30 cellular contexts compared by ENCODE assay signal in the genomic region with DNA sequence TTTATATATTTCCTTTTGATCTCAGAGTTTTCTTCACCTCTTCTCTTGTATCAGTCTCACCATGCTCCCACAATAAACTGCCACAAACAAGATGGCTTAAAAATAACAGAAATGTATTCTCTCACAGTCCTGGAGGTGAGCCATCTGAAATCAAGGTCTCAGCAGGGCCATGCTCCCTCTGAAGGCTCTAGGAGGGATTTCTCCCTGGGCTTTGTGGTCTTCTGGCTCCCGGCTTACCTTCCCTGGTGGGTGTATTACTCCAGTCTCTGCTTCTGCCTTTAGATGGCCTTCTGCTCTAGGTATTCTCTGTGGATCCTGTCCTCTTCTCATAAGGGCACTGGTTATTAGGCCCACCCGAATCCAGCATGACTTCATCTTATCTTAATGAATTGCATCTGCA.
"Had no signal": no experiment of that assay in that cellular context is flagged by ENCODE, and none has a peak within 500 bp of the region (broad histone marks: within the 10 kb centered on the region; RNA-seq: fewer than 3 reads in every experiment).

No MANE protein-coding gene starts in this region.

- H3K79me2 ChIP-seq: parathyroid adenoma had no signal

- H3K4me1 Mint-ChIP-seq: immature natural killer cell; mesothelial cell of epicardium; naive B cell; natural killer cell; nephron progenitor cell; neural progenitor cell; stimulated activated memory B cell treated with anti-CD40 and anti-IgM and Interleukin-4, amounts not matched to agents 10 μg/mL and 1 μg/mL and 100 μg/mL, for 72 hours; stimulated activated naive CD8-positive, alpha-beta T cell treated with anti-CD3 and anti-CD28 coated beads, Interleukin-15, amount 100 ng/mL, for 72 hours had no signal

- H3K9me3 Mint-ChIP-seq: mesothelial cell of epicardium, nephron progenitor cell, neural progenitor cell, type B pancreatic cell had no signal

- H3K4me1 ChIP-seq: left lung, lower lobe of right lung, neural progenitor cell, parathyroid adenoma, psoas muscle, right atrium auricular region, right lobe of liver, tibial nerve, uterus had no signal

- H3K27me3 ChIP-seq: left lung, neural progenitor cell, neutrophil, right atrium auricular region, right lobe of liver, tibial nerve, uterus had no signal

- H3K4me2 ChIP-seq: neural progenitor cell, smooth muscle cell had no signal

- H3K4me3 ChIP-seq: left lung, lower lobe of right lung, neural progenitor cell, psoas muscle, right atrium auricular region, right lobe of liver, smooth muscle cell, tibial nerve, uterus had no signal

- H3K27me3 Mint-ChIP-seq: naive B cell; stimulated activated memory B cell treated with anti-CD40 and anti-IgM and Interleukin-4, amounts not matched to agents 10 μg/mL and 1 μg/mL and 100 μg/mL, for 72 hours; stimulated activated naive CD8-positive, alpha-beta T cell treated with anti-CD3 and anti-CD28 coated beads, Interleukin-15, amount 100 ng/mL, for 72 hours; type B pancreatic cell had no signal

- H3K4me3 Mint-ChIP-seq: immature natural killer cell; mesothelial cell of epicardium; naive B cell; natural killer cell; nephron progenitor cell; neural progenitor cell; stimulated activated memory B cell treated with anti-CD40 and anti-IgM and Interleukin-4, amounts not matched to agents 10 μg/mL and 1 μg/mL and 100 μg/mL, for 72 hours; stimulated activated naive CD8-positive, alpha-beta T cell treated with anti-CD3 and anti-CD28 coated beads, Interleukin-15, amount 100 ng/mL, for 72 hours; type B pancreatic cell had no signal

- DNase-seq: immature natural killer cell; kidney; left colon; left lung; lower lobe of right lung; mammary epithelial cell; mesenchymal stem cell; naive B cell; natural killer cell; nephron progenitor cell; occipital lobe; psoas muscle; right lobe of liver; stimulated activated CD4-positive, alpha-beta T cell treated with anti-CD3 and anti-CD28 coated beads, Interleukin-1b, Interleukin-23, amount 100 ng/mL, for 48 hours; stimulated activated CD4-positive, alpha-beta T cell treated with anti-CD3 and anti-CD28 coated beads, Interleukin-2, amount 100 ng/mL, for 48 hours; stimulated activated CD4-positive, alpha-beta T cell treated with anti-CD3 and anti-CD28 coated beads, Interleukin-4, amount 100 ng/mL, for 4 hours; stimulated activated CD8-positive, alpha-beta memory T cell treated with anti-CD3 and anti-CD28 coated beads, Interleukin-4, amount 100 ng/mL, for 48 hours; stimulated activated naive CD4-positive, alpha-beta T cell treated with Interleukin-2 at 50 U/mL for 16 hours; stimulated activated naive CD8-positive, alpha-beta T cell treated with anti-CD3 and anti-CD28 coated beads, Interleukin-15, amount 100 ng/mL, for 72 hours; substantia nigra; uterus had no signal

- H3K36me3 Mint-ChIP-seq: immature natural killer cell; mesothelial cell of epicardium; naive B cell; natural killer cell; neural progenitor cell; stimulated activated memory B cell treated with anti-CD40 and anti-IgM and Interleukin-4, amounts not matched to agents 10 μg/mL and 1 μg/mL and 100 μg/mL, for 72 hours; type B pancreatic cell had no signal

- H3K27ac ChIP-seq: left lung, lower lobe of right lung, neural progenitor cell, neutrophil, parathyroid adenoma, psoas muscle, right atrium auricular region, right lobe of liver, tibial nerve, uterus had no signal

- H3K27ac Mint-ChIP-seq: immature natural killer cell; mesothelial cell of epicardium; naive B cell; natural killer cell; nephron progenitor cell; neural progenitor cell; stimulated activated memory B cell treated with anti-CD40 and anti-IgM and Interleukin-4, amounts not matched to agents 10 μg/mL and 1 μg/mL and 100 μg/mL, for 72 hours; stimulated activated naive CD8-positive, alpha-beta T cell treated with anti-CD3 and anti-CD28 coated beads, Interleukin-15, amount 100 ng/mL, for 72 hours; type B pancreatic cell had no signal

- H3K9me3 ChIP-seq: left lung, lower lobe of right lung, neutrophil, psoas muscle, right atrium auricular region, right lobe of liver, tibial nerve, uterus had no signal

- ATAC-seq: left colon; left lung; lower lobe of right lung; natural killer cell; psoas muscle; right lobe of liver; stimulated activated memory B cell treated with anti-CD40 and anti-IgM and Interleukin-4, amounts not matched to agents 10 μg/mL and 1 μg/mL and 100 μg/mL, for 72 hours; stimulated activated naive CD8-positive, alpha-beta T cell treated with anti-CD3 and anti-CD28 coated beads, Interleukin-15, amount 100 ng/mL, for 72 hours had no signal

- H2AFZ ChIP-seq: neural progenitor cell, parathyroid adenoma had no signal

- H3K36me3 ChIP-seq: left lung, lower lobe of right lung, neural progenitor cell, neutrophil, right atrium auricular region, right lobe of liver, tibial nerve, uterus had no signal
